ENCODE assay signal across 8 cellular contexts in the genomic region with DNA sequence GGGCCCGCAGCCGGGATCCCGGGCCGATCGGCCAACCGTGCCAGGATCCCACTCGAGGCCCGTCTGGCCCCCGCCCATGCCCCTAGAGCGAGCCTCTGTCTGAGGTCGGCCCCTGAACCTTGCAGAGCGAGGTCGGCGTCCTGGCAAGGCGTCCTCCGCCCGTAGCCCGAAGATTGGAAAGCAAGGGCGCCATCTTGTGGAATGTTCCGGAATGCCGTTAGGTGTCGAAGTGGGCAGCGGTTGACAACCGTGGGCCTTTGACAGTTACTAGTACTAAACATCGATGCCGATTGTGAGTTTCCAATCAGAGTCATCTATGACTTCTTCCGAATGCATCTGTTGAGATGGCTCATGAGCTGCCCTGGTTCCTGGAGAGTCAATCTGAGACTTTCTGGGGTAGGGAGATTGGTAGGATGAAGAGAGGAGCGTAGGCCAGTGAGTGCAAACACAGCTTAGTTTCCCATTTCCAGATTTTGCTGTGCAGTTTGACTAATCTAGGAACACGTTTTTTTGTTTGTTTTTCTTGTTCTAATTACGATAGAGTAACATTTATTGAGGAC. TPM values are rescaled to one million over a fixed set of nuclear protein-coding genes. Genes with fewer than 3 reads are reported as not detected.
DNase-seq lines count a peak whose midpoint lies in the region; ATAC-seq, FAIRE-seq and TF ChIP-seq lines count a peak whose summit lies in the region.

No MANE protein-coding gene starts in this region.

- H3K36me3 ChIP-seq in kidney (ENCODE audit: control insufficient read depth in 1 of 2, insufficient read depth in 2 of 2, low read length in 2 of 2), result peaks cover 0 to 3% of the 10 kb centered on the region in 2 donors

- DNase-seq in AG08395 (ENCODE audit: low spot score) (peak; percentile 82), NCI-H226 (peak; percentile 85), cerebellum (ENCODE audit: low spot score) (peak; percentile 71), kidney (no peak)
- peak; percentile 82 for DNase-seq in activated CD4-positive, alpha-beta T cell treated with anti-CD3 and anti-CD28 coated beads for 1 hour
- peak; percentile 90 for DNase-seq in stimulated activated CD4-positive, alpha-beta T cell treated with anti-CD3 and anti-CD28 coated beads, Interleukin-15, amount 100 ng/mL, for 24 hours

- H3K9me3 ChIP-seq in kidney (ENCODE audit: control insufficient read depth in 1 of 2, low read length in 2 of 2), result no peaks in the 10 kb centered on the region

- peak overlapping the region; percentile 94 to 95 for H3K27ac ChIP-seq in kidney (ENCODE audit: low read depth in 2 of 2, low read length in 2 of 2)

- peak overlapping the region; percentile 58 to 74 for H3K4me3 ChIP-seq in kidney (ENCODE audit: low read length in 2 of 2)

- H3K9ac ChIP-seq in kidney (ENCODE audit: low read length in 2 of 2), result peak overlapping the region; percentile 55 to 64

- peak; percentile 27 for FAIRE-seq in kidney (lab: Jason Lieb, UNC)

- H3K4me1 ChIP-seq in kidney (ENCODE audit: control insufficient read depth in 1 of 2, insufficient read depth in 1 of 2, low read depth in 1 of 2, low read length in 2 of 2), result peaks cover 0 to 3% of the 10 kb centered on the region in 2 donors

- peak; percentile 88 for TF ChIP-seq CTCF in kidney (IDR thresholded peaks at IDR 0.05; ENCODE audit: borderline replicate concordance, extremely low read depth, insufficient read depth)

- ATAC-seq in GM18868 (IDR thresholded peaks at IDR 0.05; ENCODE audit: unreplicated experiment) (peak; percentile 82), HG03108 (IDR thresholded peaks at IDR 0.05; ENCODE audit: unreplicated experiment) (peak; percentile 67)

- intact Hi-C loops in kidney (cut with DNase I), result loop anchor here (5.0 to 10.0 kb wide), 2 partner anchors 686 to 1164 kb away; no protein-coding TSS in a partner anchor

RNA-seq across cellular contexts. Expression of a gene that starts 0.9 kb away (rescaled TPM):
- total RNA-seq in cerebellum (123 TPM), kidney (53.1 TPM)
- 8.4 TPM for polyA plus RNA-seq in kidney (ENCODE audit: insufficient read depth, low read depth, low replicate concordance)

RNA-seq across cellular contexts. Expression of a gene that starts 30.4 kb away (rescaled TPM):
- total RNA-seq in cerebellum (not detected), kidney (3.9 TPM)
- polyA plus RNA-seq in kidney (ENCODE audit: insufficient read depth, low read depth, low replicate concordance), result 0.32 TPM
